In the genomic region with DNA sequence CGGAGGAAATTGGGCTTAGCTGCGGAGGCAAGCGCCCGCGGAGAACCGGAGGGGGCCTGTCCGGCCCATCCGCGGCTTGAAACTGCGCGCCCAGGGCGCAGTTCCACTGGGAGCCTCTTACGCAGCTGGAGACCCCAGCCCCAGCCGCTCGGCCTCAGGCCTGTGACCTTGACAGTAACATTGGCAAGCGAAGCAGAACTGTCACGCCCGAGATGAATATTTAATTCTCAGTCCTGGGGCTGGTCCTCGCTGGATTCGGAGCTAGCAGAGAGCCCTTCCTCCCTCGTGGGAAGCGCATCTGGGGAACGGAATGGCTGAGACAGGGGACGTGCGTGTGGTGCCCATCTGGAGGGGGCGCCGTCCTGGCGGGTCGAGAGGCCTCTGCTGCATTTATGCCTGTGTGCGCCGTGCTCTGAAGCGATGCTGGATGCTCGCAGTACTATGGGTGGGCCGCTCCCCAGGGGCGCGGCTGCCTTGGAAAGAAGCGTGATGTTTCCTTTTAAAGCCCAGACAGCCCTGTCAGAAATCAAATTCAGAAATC, we compare ENCODE assay signal across 1 cellular context.
TF ChIP-seq lines count a peak whose summit lies in the region.

No MANE protein-coding gene starts in this region.

TF ChIP-seq in GM12878, 131 proteins besides CTCF, POLR2A, EP300 and RAD21:
- TF ChIP-seq HDAC6 (IDR thresholded peaks at IDR 0.05; ENCODE audit: unreplicated experiment) (peak; percentile 30), ZNF217 (IDR thresholded peaks at IDR 0.05) (no peak), MYC (IDR thresholded peaks at IDR 0.05; ENCODE audit: insufficient read depth, insufficient read length, insufficient replicate concordance, low read length, severe bottlenecking) (no peak)
